Comparison of ENCODE assay signal across 22 cellular contexts in the genomic region with DNA sequence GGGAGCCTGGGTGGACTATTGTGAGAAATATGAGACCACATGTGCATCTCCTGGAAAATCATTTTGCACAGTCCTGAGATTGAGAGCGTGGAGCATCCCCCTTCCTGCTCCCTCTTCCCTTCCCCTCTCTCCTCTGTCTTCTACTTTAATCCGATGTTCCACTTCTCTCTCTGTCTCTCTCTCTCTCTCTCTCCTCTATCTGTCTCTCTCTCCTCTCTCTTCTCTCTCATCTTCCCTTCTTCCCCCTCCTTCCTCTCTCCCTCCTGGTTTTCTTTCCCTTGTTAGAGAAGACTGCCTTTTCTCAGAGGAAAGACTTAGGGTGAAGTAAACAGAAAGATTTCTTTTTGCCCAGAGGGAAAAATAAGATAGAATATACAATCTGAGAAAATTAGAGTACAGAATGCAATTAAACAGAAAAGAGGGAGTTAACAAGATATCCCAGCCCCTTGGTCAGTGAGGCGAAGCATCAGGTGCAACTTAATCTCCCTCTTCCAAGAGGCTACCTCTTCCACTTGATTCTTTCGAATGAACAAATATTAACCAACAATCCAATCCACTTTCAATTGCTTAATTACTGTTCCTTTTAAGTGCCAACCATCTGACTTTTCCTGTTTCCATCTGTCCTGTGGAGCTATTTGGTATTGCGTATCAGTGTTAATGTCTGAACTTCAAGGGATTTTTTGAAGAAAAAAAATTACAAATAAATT. TPM values are rescaled to one million over a fixed set of nuclear protein-coding genes. Genes with fewer than 3 reads are reported as not detected.
DNase-seq lines count a peak whose midpoint lies in the region; ATAC-seq and TF ChIP-seq lines count a peak whose summit lies in the region.
"Had no signal": no experiment of that assay in that cellular context is flagged by ENCODE, and none has a peak within 500 bp of the region (broad histone marks: within the 10 kb centered on the region; RNA-seq: fewer than 3 reads in every experiment).

No MANE protein-coding gene starts in this region.

- H4K91ac ChIP-seq in mesenchymal stem cell (ENCODE audit: low read length) = no peak overlapping the region

- H3K4me1 ChIP-seq in Panc1 (ENCODE audit: control insufficient read depth, insufficient read depth, low read length) (no peaks in the 10 kb centered on the region), parathyroid adenoma (no peaks in the 10 kb centered on the region), mesenchymal stem cell (ENCODE audit: control insufficient read depth, insufficient read depth, low read depth, low read length) (no peaks in the 10 kb centered on the region), transverse colon (no peaks in the 10 kb centered on the region)

- peak overlapping the region; percentile 8 for H2AFZ ChIP-seq in parathyroid adenoma
- no peak overlapping the region for H2AFZ ChIP-seq in mesenchymal stem cell (ENCODE audit: low read depth, low read length)

- no peak overlapping the region for H2AK5ac ChIP-seq in mesenchymal stem cell (ENCODE audit: low read length, severe bottlenecking)

- H2BK15ac ChIP-seq in mesenchymal stem cell (ENCODE audit: low read depth, poor library complexity, severe bottlenecking) = no peak overlapping the region

- H3K4me2 ChIP-seq in parathyroid adenoma (ENCODE audit: low read length) (no peak overlapping the region), mesenchymal stem cell (ENCODE audit: low read length, poor library complexity, severe bottlenecking) (no peak overlapping the region)

- intact Hi-C loops in Panc1 (cut with micrococcal nuclease; ENCODE audit: unreplicated experiment) (no loop called here), transverse colon (cut with DNase I; ENCODE audit: low total_unique reads) (no loop called here)

- H3K27ac ChIP-seq in Panc1 (ENCODE audit: low read length) (no peak overlapping the region), parathyroid adenoma (no peak overlapping the region), mesenchymal stem cell (ENCODE audit: low read length, poor library complexity, severe bottlenecking) (no peak overlapping the region), transverse colon (no peak overlapping the region)

- H3K9me3 ChIP-seq in Panc1 (ENCODE audit: control insufficient read depth, insufficient read depth, low read depth, low read length) (no peaks in the 10 kb centered on the region), parathyroid adenoma (ENCODE audit: control insufficient read depth, low read length) (no peaks in the 10 kb centered on the region), mesenchymal stem cell (ENCODE audit: control insufficient read depth, low read length) (no peaks in the 10 kb centered on the region), transverse colon (no peaks in the 10 kb centered on the region)

- H3K18ac ChIP-seq in mesenchymal stem cell (ENCODE audit: low read depth in 1 of 2, low read length in 2 of 2) = no peak overlapping the region

- H3K79me2 ChIP-seq in parathyroid adenoma = no peaks in the 10 kb centered on the region

- no peaks in the 10 kb centered on the region for H3K79me1 ChIP-seq in mesenchymal stem cell (replicated peaks; ENCODE audit: low read length, poor library complexity, severe bottlenecking)

- no peak for TF ChIP-seq POLR2A in transverse colon (IDR thresholded peaks at IDR 0.05)

- H4K8ac ChIP-seq in mesenchymal stem cell (ENCODE audit: low read length) = no peak overlapping the region

- H3K36me3 ChIP-seq in Panc1 (ENCODE audit: control insufficient read depth, insufficient read depth, low read length) (no peaks in the 10 kb centered on the region), parathyroid adenoma (ENCODE audit: control insufficient read depth, insufficient read depth, low read length) (no peaks in the 10 kb centered on the region), mesenchymal stem cell (ENCODE audit: control insufficient read depth in 1 of 2, insufficient read depth in 2 of 2, low read depth in 1 of 2, low read length in 2 of 2) (no peaks in the 10 kb centered on the region), transverse colon (no peaks in the 10 kb centered on the region)

- H2BK120ac ChIP-seq in mesenchymal stem cell (ENCODE audit: low read depth, low read length) = no peak overlapping the region

- no peak overlapping the region for H3K9ac ChIP-seq in parathyroid adenoma
- H3K9ac ChIP-seq in mesenchymal stem cell (ENCODE audit: low read length) = no peak overlapping the region

- POLR2A ChIA-PET in Panc1 (lab: Charles Lee) = interaction anchor here (0.7 kb wide), 1 partner anchor 95 kb away, joined by 8 read pairs; no protein-coding TSS in a partner anchor

- no peak overlapping the region for H3K23ac ChIP-seq in mesenchymal stem cell (ENCODE audit: low read length in 2 of 2)

- H3K4me3 ChIP-seq in Panc1 (ENCODE audit: low read depth in 2 of 2, low read length in 2 of 2) (no peak overlapping the region), parathyroid adenoma (ENCODE audit: low read depth, low read length) (no peak overlapping the region), mesenchymal stem cell (ENCODE audit: insufficient read depth in 1 of 2, low read depth in 1 of 2, low read length in 2 of 2) (no peak overlapping the region), transverse colon (no peak overlapping the region)

- no peak overlapping the region for H3K4ac ChIP-seq in mesenchymal stem cell (ENCODE audit: low read depth in 1 of 2, low read length in 2 of 2)

- in situ Hi-C loops in Panc1 (cut with HindIII; ENCODE audit: low pct_unique_long_range_greater_than_20kb, low sequenced_read_pairs) (no loop called here), transverse colon (cut with MboI; ENCODE audit: low pct_ligation_motif_present in 1 of 4, low pct_unique_long_range_greater_than_20kb in 1 of 4, low sequenced_read_pairs in 3 of 4) (no loop called here)

- CTCF ChIA-PET in Panc1 (lab: Charles Lee) = interaction anchor here (0.7 kb wide), 2 partner anchors 57 to 1827 kb away, joined by 3 to 9 read pairs; no protein-coding TSS in a partner anchor

- DNase-seq in DMS79 treated with DMSO at 0.1 percent for 48 hours (lab: John Stamatoyannopoulos, UW) (peak; percentile 74), NCI-H2029 (lab: John Stamatoyannopoulos, UW) (peak; percentile 7), Panc1 (ENCODE audit: low read depth, low spot score) (no peak), mesenchymal stem cell (no peak), transverse colon (no peak), NCI-H146 treated with DMSO at 0.1 percent for 48 hours (lab: John Stamatoyannopoulos, UW; ENCODE audit: unreplicated experiment) (no peak)
- DNase-seq: ACHN; AML-193; DMS153; H7; MV-4-11; NCI-H1436 treated with DMSO at 0.1 percent for 48 hours; NCI-H2107; NK-92 treated with Interleukin-12 subunit alpha and Interleukin-12 subunit beta, amount 100 ng/mL, for 24 hours; OCI-M1; RPMI8226; SIG-M5; T-helper 17 cell had no signal

- H2BK5ac ChIP-seq in mesenchymal stem cell (ENCODE audit: low read depth, low read length, poor library complexity, severe bottlenecking) = no peak overlapping the region

- no peak overlapping the region for H2BK12ac ChIP-seq in mesenchymal stem cell (ENCODE audit: low read length in 2 of 2)

- TF ChIP-seq CTCF in Panc1 (IDR thresholded peaks at IDR 0.05) (no peak), parathyroid adenoma (IDR thresholded peaks at IDR 0.05) (no peak), transverse colon (IDR thresholded peaks at IDR 0.05) (no peak)

- 87% methylated on average over 4 of the region's 5 CpGs for WGBS in mesenchymal stem cell
- WGBS in transverse colon (ENCODE audit: low coverage in 1 of 2), 2 donors = 64 to 72% methylated on average over 5 of the region's 5 CpGs

- peak; percentile 58; the same call in 1 of the 2 replicates for ATAC-seq in Panc1
- ATAC-seq: T-helper 17 cell had no signal

- no TSS peak for BruUV-seq in Panc1 (replicated peaks; lab: Mats Ljungman, UMichigan)

- no peak for TF ChIP-seq EP300 in transverse colon (IDR thresholded peaks at IDR 0.05; ENCODE audit: low read depth)

- H3K27me3 ChIP-seq in Panc1 (ENCODE audit: control insufficient read depth, insufficient read depth, low read length) = no peaks in the 10 kb centered on the region; the same call in 1 of the 2 replicates
- no peaks in the 10 kb centered on the region for H3K27me3 ChIP-seq in parathyroid adenoma (ENCODE audit: control insufficient read depth, insufficient read depth, low read length)
- H3K27me3 ChIP-seq in mesenchymal stem cell (ENCODE audit: control insufficient read depth in 1 of 2, insufficient read depth in 1 of 2, low read length in 2 of 2) = peaks cover 0 to 2% of the 10 kb centered on the region in 2 experiments
- no peaks in the 10 kb centered on the region for H3K27me3 ChIP-seq in transverse colon

- no peak overlapping the region for H3K14ac ChIP-seq in mesenchymal stem cell (ENCODE audit: low read length in 2 of 2)

RNA-seq across cellular contexts. Expression of gene KHDC1, which starts 14.7 kb away (rescaled TPM):
- total RNA-seq in Panc1 (2021; ENCODE audit: unreplicated experiment) (9.6 TPM), transverse colon (1 to 10 TPM in 2 of 4 donors, not detected in 2; 1.1 to 2.1 TPM)
- 11.8 TPM for polyA plus RNA-seq in Panc1 (2012; ENCODE audit: insufficient read length)
- 2.4 TPM for polyA plus RNA-seq in mesenchymal stem cell (2013, experiment 1 of 2)
- 2.5 TPM for polyA plus RNA-seq in mesenchymal stem cell (2013, experiment 2 of 2)
- polyA plus RNA-seq: CD14-positive monocyte had no signal

RNA-seq across cellular contexts. Expression of gene KHDC1L, which starts 23.0 kb away (rescaled TPM):
- total RNA-seq in Panc1 (2021; ENCODE audit: unreplicated experiment) (not detected), transverse colon (not detected)
- polyA plus RNA-seq in Panc1 (2012; ENCODE audit: insufficient read length) = not detected
- polyA plus RNA-seq in mesenchymal stem cell (2013, experiment 1 of 2) = 0.23 TPM
- 0.10 TPM for polyA plus RNA-seq in mesenchymal stem cell (2013, experiment 2 of 2)
- total RNA-seq: HT1080, T-helper 17 cell had no signal
- polyA plus RNA-seq: CD14-positive monocyte, IgD-negative memory B cell had no signal

Comparison
In these comparisons a context has a peak if more than half of its experiments do, and no peak if none do; other contexts are left out.
1. DNase-seq: peak in DMS79 treated with DMSO at 0.1 percent for 48 hours (single experiment) and NCI-H2029 (single experiment); none in Panc1 (single experiment), mesenchymal stem cell (single experiment), transverse colon (single experiment) and NCI-H146 treated with DMSO at 0.1 percent for 48 hours (single experiment).